Comparison of ENCODE assay signal across 22 cellular contexts in genomic region chr10:100668001-100668400, GRCh38.
"Had no signal": no experiment of that assay in that cellular context is flagged by ENCODE, and none has a peak within 500 bp of the region (broad histone marks: within the 10 kb centered on the region; RNA-seq: fewer than 3 reads in every experiment).

No MANE protein-coding gene starts in this region.

- H3K27ac Mint-ChIP-seq: activated CD4-positive, alpha-beta T cell treated with anti-CD3 and anti-CD28 coated beads, Interleukin-2, amount 10 ng/mL, durations not matched to agents 24 days and 14 days; activated CD8-positive, alpha-beta memory T cell treated with anti-CD3 and anti-CD28 coated beads, Interleukin-2, amount 10 ng/mL, durations not matched to agents 7 days and 5 days; activated naive CD4-positive, alpha-beta T cell treated with anti-CD3 and anti-CD28 coated beads for 36 hours; activated naive CD8-positive, alpha-beta T cell; activated T-cell treated with anti-CD3 and anti-CD28 coated beads, Interleukin-2, amount 50 U/mL, for 24 hours; activated T-helper 1 cell treated with anti-CD3 and anti-CD28 coated beads, Interleukin-12 subunit alpha, Interleukin-12 subunit beta, Interleukin-2, Interleukin-4 antibody, amounts not matched to agents 30 ng/mL and 10 ng/mL and 1 ng/mL, durations not matched to agents 14 hours and 24 hours and 36 hours had no signal

- DNase-seq: activated CD4-positive, alpha-beta T cell treated with anti-CD3 and anti-CD28 coated beads, Interleukin-2, amount 10 ng/mL, durations not matched to agents 24 days and 14 days; activated CD4-positive, alpha-beta T cell treated with anti-CD3 and anti-CD28 coated beads, Interleukin-2, amount 50 U/mL, for 48 hours; activated CD4-positive, CD25-positive, alpha-beta regulatory T cell treated with anti-CD3 and anti-CD28 coated beads, Interleukin-2, amount 50 U/mL, for 72 hours; activated CD8-positive, alpha-beta memory T cell treated with anti-CD3 and anti-CD28 coated beads, Interleukin-2, amount 10 ng/mL, durations not matched to agents 7 days and 5 days; activated effector memory CD4-positive, alpha-beta T cell treated with Interleukin-2 at 50 U/mL for 16 hours; activated naive CD4-positive, alpha-beta T cell treated with anti-CD3 and anti-CD28 coated beads for 36 hours; activated T-cell treated with anti-CD3 and anti-CD28 coated beads, Interleukin-2, amount 50 U/mL, for 24 hours; cerebellar nuclear complex; MV-4-11; NCI-H1105; NCI-H1436 treated with DMSO at 0.1 percent for 48 hours; NCI-H187; NCI-H2081; NCI-H446; NCI-H524; Peyer's patch; SHP77; SW 1271 had no signal

- H3K27ac ChIP-seq: KMS-11, Peyer's patch, SJSA1 had no signal

- H3K36me3 ChIP-seq: Peyer's patch, SJSA1 had no signal

- H3K9me3 ChIP-seq: Peyer's patch had no signal

- H3K9ac ChIP-seq: KMS-11 had no signal

- H3K36me3 Mint-ChIP-seq: activated CD8-positive, alpha-beta memory T cell treated with anti-CD3 and anti-CD28 coated beads, Interleukin-2, amount 10 ng/mL, durations not matched to agents 7 days and 5 days; activated naive CD8-positive, alpha-beta T cell had no signal

- H3K4me3 Mint-ChIP-seq: activated CD4-positive, alpha-beta T cell treated with anti-CD3 and anti-CD28 coated beads, Interleukin-2, amount 10 ng/mL, durations not matched to agents 24 days and 14 days; activated CD8-positive, alpha-beta memory T cell treated with anti-CD3 and anti-CD28 coated beads, Interleukin-2, amount 10 ng/mL, durations not matched to agents 7 days and 5 days; activated naive CD4-positive, alpha-beta T cell treated with anti-CD3 and anti-CD28 coated beads for 36 hours; activated naive CD8-positive, alpha-beta T cell; activated T-cell treated with anti-CD3 and anti-CD28 coated beads, Interleukin-2, amount 50 U/mL, for 24 hours; activated T-helper 1 cell treated with anti-CD3 and anti-CD28 coated beads, Interleukin-12 subunit alpha, Interleukin-12 subunit beta, Interleukin-2, Interleukin-4 antibody, amounts not matched to agents 30 ng/mL and 10 ng/mL and 1 ng/mL, durations not matched to agents 14 hours and 24 hours and 36 hours had no signal

- H3K9me3 Mint-ChIP-seq: activated CD4-positive, alpha-beta T cell treated with anti-CD3 and anti-CD28 coated beads, Interleukin-2, amount 10 ng/mL, durations not matched to agents 24 days and 14 days; activated naive CD4-positive, alpha-beta T cell treated with anti-CD3 and anti-CD28 coated beads for 36 hours; activated T-cell treated with anti-CD3 and anti-CD28 coated beads, Interleukin-2, amount 50 U/mL, for 24 hours; activated T-helper 1 cell treated with anti-CD3 and anti-CD28 coated beads, Interleukin-12 subunit alpha, Interleukin-12 subunit beta, Interleukin-2, Interleukin-4 antibody, amounts not matched to agents 30 ng/mL and 10 ng/mL and 1 ng/mL, durations not matched to agents 14 hours and 24 hours and 36 hours had no signal

- H3K4me3 ChIP-seq: Peyer's patch, SJSA1 had no signal
